18 cellular contexts compared by ENCODE assay signal in genomic region chr4:6776920-6777635, GRCh38. TPM values are rescaled to one million over a fixed set of nuclear protein-coding genes. Genes with fewer than 3 reads are reported as not detected.
DNase-seq lines count a peak whose midpoint lies in the region; ATAC-seq lines count a peak whose summit lies in the region.
"Had no signal": no experiment of that assay in that cellular context is flagged by ENCODE, and none has a peak within 500 bp of the region (broad histone marks: within the 10 kb centered on the region; RNA-seq: fewer than 3 reads in every experiment).

No MANE protein-coding gene starts in this region.

- no peaks in the 10 kb centered on the region for H3K36me3 Mint-ChIP-seq in activated CD4-positive, alpha-beta memory T cell treated with anti-CD3 and anti-CD28 coated beads, Interleukin-2, amount 10 ng/mL, durations not matched to agents 7 days and 5 days (ENCODE audit: low read depth)
- no peaks in the 10 kb centered on the region for H3K36me3 Mint-ChIP-seq in activated CD4-positive, alpha-beta memory T cell treated with anti-CD3 and anti-CD28 coated beads for 36 hours
- H3K36me3 Mint-ChIP-seq in activated naive CD8-positive, alpha-beta T cell treated with anti-CD3 and anti-CD28 coated beads, Interleukin-2, amount 10 ng/mL, durations not matched to agents 7 days and 5 days, result no peaks in the 10 kb centered on the region
- H3K36me3 Mint-ChIP-seq: stimulated activated naive B cell treated with anti-CD40 and anti-IgM and Interleukin-4, amounts not matched to agents 10 μg/mL and 1 μg/mL and 100 μg/mL, for 72 hours had no signal

- H3K9me3 Mint-ChIP-seq in activated CD4-positive, alpha-beta memory T cell treated with anti-CD3 and anti-CD28 coated beads, Interleukin-2, amount 10 ng/mL, durations not matched to agents 7 days and 5 days, result no peaks in the 10 kb centered on the region
- no peaks in the 10 kb centered on the region for H3K9me3 Mint-ChIP-seq in activated CD4-positive, alpha-beta memory T cell treated with anti-CD3 and anti-CD28 coated beads for 36 hours
- no peaks in the 10 kb centered on the region for H3K9me3 Mint-ChIP-seq in activated naive CD8-positive, alpha-beta T cell treated with anti-CD3 and anti-CD28 coated beads, Interleukin-2, amount 10 ng/mL, durations not matched to agents 7 days and 5 days
- H3K9me3 Mint-ChIP-seq: activated T-helper 2 cell treated with anti-CD3 and anti-CD28 coated beads, Interferon-gamma antibody, Interleukin-2, Interleukin-4, amounts not matched to agents 10 μg/mL and 5 μg/mL and 100 μg/mL, durations not matched to agents 14 hours and 24 hours and 36 hours; stimulated activated naive B cell treated with anti-CD40 and anti-IgM and Interleukin-4, amounts not matched to agents 10 μg/mL and 1 μg/mL and 100 μg/mL, for 72 hours had no signal

- peaks cover 47% of the 10 kb centered on the region for H3K4me1 Mint-ChIP-seq in activated CD4-positive, alpha-beta memory T cell treated with anti-CD3 and anti-CD28 coated beads, Interleukin-2, amount 10 ng/mL, durations not matched to agents 7 days and 5 days
- peaks cover 26% of the 10 kb centered on the region for H3K4me1 Mint-ChIP-seq in activated CD4-positive, alpha-beta memory T cell treated with anti-CD3 and anti-CD28 coated beads for 36 hours (ENCODE audit: low read depth)
- peaks cover 56% of the 10 kb centered on the region for H3K4me1 Mint-ChIP-seq in activated naive CD8-positive, alpha-beta T cell treated with anti-CD3 and anti-CD28 coated beads, Interleukin-2, amount 10 ng/mL, durations not matched to agents 7 days and 5 days

- intact Hi-C loops in activated CD4-positive, alpha-beta memory T cell treated with anti-CD3 and anti-CD28 coated beads for 36 hours (cut with micrococcal nuclease), result no loop called here
- intact Hi-C loops in posterior vena cava (cut with DNase I), result loop anchor here in 1 of 2 donors (10.0 kb wide), 1 partner anchor 52 kb away; no protein-coding TSS in a partner anchor

- peaks cover 17% of the 10 kb centered on the region for H3K27me3 Mint-ChIP-seq in activated CD4-positive, alpha-beta memory T cell treated with anti-CD3 and anti-CD28 coated beads, Interleukin-2, amount 10 ng/mL, durations not matched to agents 7 days and 5 days
- H3K27me3 Mint-ChIP-seq in activated CD4-positive, alpha-beta memory T cell treated with anti-CD3 and anti-CD28 coated beads for 36 hours, result no peaks in the 10 kb centered on the region
- no peaks in the 10 kb centered on the region for H3K27me3 Mint-ChIP-seq in activated naive CD8-positive, alpha-beta T cell treated with anti-CD3 and anti-CD28 coated beads, Interleukin-2, amount 10 ng/mL, durations not matched to agents 7 days and 5 days

- peak overlapping the region; percentile 48 for H3K27ac Mint-ChIP-seq in activated CD4-positive, alpha-beta memory T cell treated with anti-CD3 and anti-CD28 coated beads, Interleukin-2, amount 10 ng/mL, durations not matched to agents 7 days and 5 days
- no peak overlapping the region for H3K27ac Mint-ChIP-seq in activated CD4-positive, alpha-beta memory T cell treated with anti-CD3 and anti-CD28 coated beads for 36 hours
- H3K27ac Mint-ChIP-seq in activated naive CD8-positive, alpha-beta T cell treated with anti-CD3 and anti-CD28 coated beads, Interleukin-2, amount 10 ng/mL, durations not matched to agents 7 days and 5 days, result peak overlapping the region; percentile 97

- CTCF ChIA-PET in activated CD4-positive, alpha-beta memory T cell treated with anti-CD3 and anti-CD28 coated beads, Interleukin-2, amount 10 ng/mL, durations not matched to agents 7 days and 5 days (lab: Charles Lee), result interaction anchor here (1.1 kb wide), 1 partner anchor 97 kb away, joined by 4 read pairs; no protein-coding TSS in a partner anchor
- CTCF ChIA-PET in activated CD4-positive, alpha-beta memory T cell treated with anti-CD3 and anti-CD28 coated beads for 36 hours (lab: Charles Lee), result interaction anchor here (1.6 to 2.2 kb wide), 2 partner anchors 96 kb away, joined by 7 to 11 read pairs; no protein-coding TSS in a partner anchor

- no peak overlapping the region for H3K4me3 Mint-ChIP-seq in activated CD4-positive, alpha-beta memory T cell treated with anti-CD3 and anti-CD28 coated beads, Interleukin-2, amount 10 ng/mL, durations not matched to agents 7 days and 5 days
- H3K4me3 Mint-ChIP-seq in activated CD4-positive, alpha-beta memory T cell treated with anti-CD3 and anti-CD28 coated beads for 36 hours, result no peak overlapping the region
- H3K4me3 Mint-ChIP-seq in activated naive CD8-positive, alpha-beta T cell treated with anti-CD3 and anti-CD28 coated beads, Interleukin-2, amount 10 ng/mL, durations not matched to agents 7 days and 5 days, result peak overlapping the region; percentile 76

- DNase-seq in activated CD4-positive, alpha-beta memory T cell treated with anti-CD3 and anti-CD28 coated beads, Interleukin-2, amount 10 ng/mL, durations not matched to agents 7 days and 5 days, result no peak
- no peak for DNase-seq in activated CD4-positive, alpha-beta memory T cell treated with anti-CD3 and anti-CD28 coated beads for 36 hours
- DNase-seq in Kasumi-1 (lab: John Stamatoyannopoulos, UW), result peak; percentile 34 to 45
- no peak for DNase-seq in activated naive CD8-positive, alpha-beta T cell treated with anti-CD3 and anti-CD28 coated beads, Interleukin-2, amount 10 ng/mL, durations not matched to agents 7 days and 5 days
- DNase-seq in posterior vena cava (ENCODE audit: low spot score), result peak; percentile 17
- no peak for DNase-seq in NCI-H187 treated with DMSO at 0.1 percent for 48 hours (lab: John Stamatoyannopoulos, UW)
- no peak for DNase-seq in NCI-H2196 treated with DMSO at 0.1 percent for 48 hours (lab: John Stamatoyannopoulos, UW; ENCODE audit: unreplicated experiment)
- DNase-seq: body of pancreas; Calu3; cortex of kidney; left ventricle myocardium superior; NCI-H1694 treated with DMSO at 0.1 percent for 48 hours; NCI-H510A; stimulated activated naive B cell treated with anti-CD40 and anti-IgM and Interleukin-4, amounts not matched to agents 10 μg/mL and 1 μg/mL and 100 μg/mL, for 72 hours; T1000 had no signal

- POLR2A ChIA-PET in activated CD4-positive, alpha-beta memory T cell treated with anti-CD3 and anti-CD28 coated beads, Interleukin-2, amount 10 ng/mL, durations not matched to agents 7 days and 5 days (lab: Charles Lee), result interaction anchor here (1.0 to 1.2 kb wide), 2 partner anchors 7 to 132 kb away, joined by 3 to 5 read pairs; no protein-coding TSS in a partner anchor
- POLR2A ChIA-PET in activated CD4-positive, alpha-beta memory T cell treated with anti-CD3 and anti-CD28 coated beads for 36 hours (lab: Charles Lee), result no interaction called here
- POLR2A ChIA-PET in activated naive CD8-positive, alpha-beta T cell treated with anti-CD3 and anti-CD28 coated beads, Interleukin-2, amount 10 ng/mL, durations not matched to agents 7 days and 5 days (lab: Charles Lee), result interaction anchor here (0.5 to 1.2 kb wide), 4 partner anchors 70 to 126 kb away, joined by 3 to 4 read pairs (median 3); no protein-coding TSS in a partner anchor

- ATAC-seq in activated naive CD8-positive, alpha-beta T cell treated with anti-CD3 and anti-CD28 coated beads, Interleukin-2, amount 10 ng/mL, durations not matched to agents 7 days and 5 days (ENCODE audit: low read depth), result peak; percentile 20
- no peak for ATAC-seq in GM21825 (IDR thresholded peaks at IDR 0.05; ENCODE audit: unreplicated experiment)
- ATAC-seq: body of pancreas; gastroesophageal sphincter; left ventricle myocardium superior; stimulated activated naive B cell treated with anti-CD40 and anti-IgM and Interleukin-4, amounts not matched to agents 10 μg/mL and 1 μg/mL and 100 μg/mL, for 72 hours had no signal

RNA-seq across cellular contexts. Expression of gene KIAA0232, which starts 5.4 kb away (rescaled TPM):
- 10 to 100 TPM; 23.2 to 24.1 TPM for total RNA-seq in activated CD4-positive, alpha-beta memory T cell treated with anti-CD3 and anti-CD28 coated beads, Interleukin-2, amount 10 ng/mL, durations not matched to agents 7 days and 5 days
- total RNA-seq in activated CD4-positive, alpha-beta memory T cell treated with anti-CD3 and anti-CD28 coated beads for 36 hours, result 10 to 100 TPM; 16.1 to 16.5 TPM
- 10 to 100 TPM; 21.5 to 23.9 TPM for total RNA-seq in activated naive CD8-positive, alpha-beta T cell treated with anti-CD3 and anti-CD28 coated beads, Interleukin-2, amount 10 ng/mL, durations not matched to agents 7 days and 5 days
- 10 to 100 TPM; 29.1 to 32.9 TPM for total RNA-seq in posterior vena cava

Comparison
In these comparisons a context has a peak if more than half of its experiments do, and no peak if none do; other contexts are left out.
1. DNase-seq: peak in Kasumi-1 (2 of 2) and posterior vena cava (single experiment); none in activated CD4-positive, alpha-beta memory T cell treated with anti-CD3 and anti-CD28 coated beads, Interleukin-2, amount 10 ng/mL, durations not matched to agents 7 days and 5 days (single experiment), activated CD4-positive, alpha-beta memory T cell treated with anti-CD3 and anti-CD28 coated beads for 36 hours (single experiment), activated naive CD8-positive, alpha-beta T cell treated with anti-CD3 and anti-CD28 coated beads, Interleukin-2, amount 10 ng/mL, durations not matched to agents 7 days and 5 days (single experiment), NCI-H187 treated with DMSO at 0.1 percent for 48 hours (single experiment) and NCI-H2196 treated with DMSO at 0.1 percent for 48 hours (single experiment).